ENCODE assay signal across 16 cellular contexts in the genomic region with DNA sequence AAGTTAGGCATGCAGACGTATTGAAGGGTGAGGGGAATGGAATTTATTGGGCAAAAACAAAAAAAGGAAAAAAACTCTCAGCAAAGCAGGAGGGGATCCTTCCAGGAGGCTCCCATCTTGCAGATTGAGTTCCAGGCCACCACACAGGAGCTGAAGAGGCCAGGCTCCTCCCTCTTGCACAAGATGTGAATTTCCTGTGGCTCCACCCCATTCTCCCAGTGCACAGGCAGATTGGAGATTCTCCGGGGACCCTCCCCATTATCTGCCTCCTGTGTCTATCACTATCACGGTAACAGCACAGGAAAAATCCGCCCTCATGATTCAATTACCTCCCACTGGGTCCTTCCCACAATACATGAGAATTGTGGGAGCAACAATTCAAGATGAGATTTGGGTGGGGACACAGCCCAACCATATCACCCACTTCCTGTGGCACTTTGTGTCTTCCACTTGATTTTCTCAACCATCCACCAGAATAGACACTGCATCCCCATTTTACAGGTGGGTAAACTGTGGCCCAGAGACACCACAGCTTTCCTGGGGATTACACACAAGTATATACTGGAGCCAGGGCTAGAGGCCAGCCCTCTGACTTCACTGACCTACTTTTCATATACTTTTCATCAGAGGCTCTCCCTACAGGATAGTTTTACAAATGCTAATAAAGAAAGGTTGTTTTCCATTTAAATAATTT. TPM values are rescaled to one million over a fixed set of nuclear protein-coding genes. Genes with fewer than 3 reads are reported as not detected.
A peak's percentile ranks its signal among the peaks of the same experiment; 100 is the strongest.
DNase-seq lines count a peak whose midpoint lies in the region; ATAC-seq and TF ChIP-seq lines count a peak whose summit lies in the region.
"Had no signal": no experiment of that assay in that cellular context is flagged by ENCODE, and none has a peak within 500 bp of the region (broad histone marks: within the 10 kb centered on the region; RNA-seq: fewer than 3 reads in every experiment).

No MANE protein-coding gene starts in this region.

- H3K4me2 ChIP-seq in BLaER1 treated with 17β-estradiol and CSF1 and Interleukin-3, amounts not matched to agents 10 nM and 100 nM: peak overlapping the region in 10 of 11 experiments; percentile 20 to 78 (median 67); a peak in 19 of 22 replicates
- no peak overlapping the region for H3K4me2 ChIP-seq in neuronal stem cell (ENCODE audit: insufficient read depth, low read length, poor library complexity, severe bottlenecking)
- H3K4me2 ChIP-seq: A549 had no signal

- no peak overlapping the region for H3K14ac ChIP-seq in neuronal stem cell (ENCODE audit: low read length)

- H4K91ac ChIP-seq in neuronal stem cell (ENCODE audit: low read depth, low read length, poor library complexity): no peak overlapping the region

- intact Hi-C loops in left ventricle myocardium inferior (cut with micrococcal nuclease): no loop called here

- H3K27ac Mint-ChIP-seq in nephron: peak overlapping the region in 2 of 3 experiments; percentile 24 to 44
- H3K27ac Mint-ChIP-seq: CD8-positive, alpha-beta memory T cell; H9 had no signal

- peaks cover 11% of the 10 kb centered on the region for H3K36me3 Mint-ChIP-seq in nephron (ENCODE audit: low read depth)

- peaks cover 0 to 20% (median 4%) of the 10 kb centered on the region in 11 experiments; a peak in 6 of 22 replicates for H3K36me3 ChIP-seq in BLaER1 treated with 17β-estradiol and CSF1 and Interleukin-3, amounts not matched to agents 10 nM and 100 nM
- H3K36me3 ChIP-seq in adipocyte (ENCODE audit: control insufficient read depth, insufficient read depth, low read length, severe bottlenecking): no peaks in the 10 kb centered on the region
- H3K36me3 ChIP-seq in left ventricle myocardium inferior: no peaks in the 10 kb centered on the region
- no peaks in the 10 kb centered on the region for H3K36me3 ChIP-seq in neuronal stem cell (replicated peaks in 1 of 2; ENCODE audit: control insufficient read depth in 2 of 2, insufficient read depth in 2 of 2, low read length in 2 of 2)
- H3K36me3 ChIP-seq: BE2C had no signal

- no peaks in the 10 kb centered on the region for H3K27me3 ChIP-seq in BLaER1 treated with 17β-estradiol and CSF1 and Interleukin-3, amounts not matched to agents 10 nM and 100 nM
- H3K27me3 ChIP-seq in adipocyte (replicated peaks; ENCODE audit: control insufficient read depth, insufficient read depth, low read length) (no peaks in the 10 kb centered on the region), left ventricle myocardium inferior (ENCODE audit: low read depth) (no peaks in the 10 kb centered on the region), neuronal stem cell (ENCODE audit: control insufficient read depth in 3 of 3, insufficient read depth in 3 of 3, low read depth in 1 of 3, low read length in 3 of 3) (peaks cover 0 to 4% (median 0%) of the 10 kb centered on the region in 3 experiments)
- H3K27me3 ChIP-seq: BE2C had no signal

- ATAC-seq in HG03108 (IDR thresholded peaks at IDR 0.05; ENCODE audit: unreplicated experiment): no peak
- ATAC-seq: A549 had no signal

- no peak overlapping the region for H2BK15ac ChIP-seq in neuronal stem cell (ENCODE audit: low read length)

- H2AK5ac ChIP-seq in neuronal stem cell (ENCODE audit: low read depth, low read length): no peak overlapping the region

- no peak overlapping the region for H2BK12ac ChIP-seq in neuronal stem cell (ENCODE audit: low read length)

- no peak overlapping the region for H3K4me3 Mint-ChIP-seq in nephron
- H3K4me3 Mint-ChIP-seq: H9 had no signal

- H3K23ac ChIP-seq in neuronal stem cell (ENCODE audit: low read depth, low read length, poor library complexity): no peak overlapping the region

- H3K9ac ChIP-seq in BLaER1 treated with 17β-estradiol and CSF1 and Interleukin-3, amounts not matched to agents 10 nM and 100 nM: no peak overlapping the region
- H3K9ac ChIP-seq in adipocyte (ENCODE audit: low read length): peak overlapping the region; percentile 6
- H3K9ac ChIP-seq in neuronal stem cell (ENCODE audit: low read depth, low read length, poor library complexity): no peak overlapping the region

- DNase-seq in adipocyte (ENCODE audit: low read depth) (no peak), left ventricle myocardium inferior (no peak), anterior cingulate cortex (lab: John Stamatoyannopoulos, UW) (no peak), neuronal stem cell (ENCODE audit: low spot score) (no peak)
- no peak for DNase-seq in NK-92 treated with Interleukin-12 subunit alpha and Interleukin-12 subunit beta, amount 100 ng/mL, for 24 hours (lab: John Stamatoyannopoulos, UW)
- DNase-seq: BE2C; Caco-2; CD8-positive, alpha-beta memory T cell; DND-41; GDM1; GOT3; H9 had no signal

- peaks cover 15% of the 10 kb centered on the region for H3K27me3 Mint-ChIP-seq in nephron (ENCODE audit: low read depth)

- no peak overlapping the region for H3K18ac ChIP-seq in neuronal stem cell (ENCODE audit: low read length)

- no peak for TF ChIP-seq CTCF in left ventricle myocardium inferior (IDR thresholded peaks at IDR 0.05; ENCODE audit: borderline replicate concordance)
- TF ChIP-seq CTCF in nephron (IDR thresholded peaks at IDR 0.05; ENCODE audit: unreplicated experiment in 3 of 3): no peak

- H3K27ac ChIP-seq in BLaER1 treated with 17β-estradiol and CSF1 and Interleukin-3, amounts not matched to agents 10 nM and 100 nM: peak overlapping the region in 5 of 11 experiments; percentile 0 to 65 (median 44); a peak in 5 of 22 replicates
- H3K27ac ChIP-seq in left ventricle myocardium inferior (replicated peaks) (peak overlapping the region; percentile 46), neuronal stem cell (replicated peaks; ENCODE audit: low read length) (no peak overlapping the region)
- H3K27ac ChIP-seq: A549 had no signal

- peaks cover 43 to 60% (median 54%) of the 10 kb centered on the region in 11 experiments for H3K9me3 ChIP-seq in BLaER1 treated with 17β-estradiol and CSF1 and Interleukin-3, amounts not matched to agents 10 nM and 100 nM (replicated peaks in 1 of 11)
- H3K9me3 ChIP-seq in adipocyte (ENCODE audit: control insufficient read depth, low read length): no peaks in the 10 kb centered on the region
- H3K9me3 ChIP-seq in left ventricle myocardium inferior (replicated peaks): peaks cover 15% of the 10 kb centered on the region
- peaks cover 4 to 10% of the 10 kb centered on the region in 2 donors for H3K9me3 ChIP-seq in neuronal stem cell (replicated peaks in 1 of 2; ENCODE audit: control insufficient read depth in 2 of 2, insufficient read depth in 1 of 2, low read depth in 1 of 2, low read length in 2 of 2)
- H3K9me3 ChIP-seq: A549, BE2C had no signal

- no peaks in the 10 kb centered on the region for H4K20me1 ChIP-seq in BLaER1 treated with 17β-estradiol and CSF1 and Interleukin-3, amounts not matched to agents 10 nM and 100 nM

- H2BK5ac ChIP-seq in neuronal stem cell (ENCODE audit: low read length): no peak overlapping the region

- H2AFZ ChIP-seq in neuronal stem cell (ENCODE audit: low read length): no peak overlapping the region

- H3K4me1 ChIP-seq in BLaER1 treated with 17β-estradiol and CSF1 and Interleukin-3, amounts not matched to agents 10 nM and 100 nM: peaks cover 15 to 59% (median 49%) of the 10 kb centered on the region in 10 experiments
- peaks cover 24% of the 10 kb centered on the region for H3K4me1 ChIP-seq in adipocyte (ENCODE audit: control insufficient read depth, insufficient read depth, low read length)
- peaks cover 25% of the 10 kb centered on the region for H3K4me1 ChIP-seq in left ventricle myocardium inferior
- H3K4me1 ChIP-seq in neuronal stem cell (ENCODE audit: control insufficient read depth in 2 of 2, insufficient read depth in 1 of 2, low read depth in 1 of 2, low read length in 2 of 2): no peaks in the 10 kb centered on the region
- H3K4me1 ChIP-seq: A549, BE2C, Caco-2 had no signal

- peak overlapping the region in 3 of 10 experiments; percentile 10 to 30 (median 25); a peak in 2 of 20 replicates for H3K4me3 ChIP-seq in BLaER1 treated with 17β-estradiol and CSF1 and Interleukin-3, amounts not matched to agents 10 nM and 100 nM
- H3K4me3 ChIP-seq in adipocyte (ENCODE audit: low read length) (no peak overlapping the region), left ventricle myocardium inferior (no peak overlapping the region), neuronal stem cell (ENCODE audit: low read length in 2 of 2) (no peak overlapping the region)
- H3K4me3 ChIP-seq: A549 had no signal

- peaks cover 38% of the 10 kb centered on the region for H3K9me3 Mint-ChIP-seq in nephron

- H2BK120ac ChIP-seq in neuronal stem cell (ENCODE audit: low read depth, low read length): no peak overlapping the region

- H3K79me1 ChIP-seq in neuronal stem cell (ENCODE audit: low read depth, low read length): no peaks in the 10 kb centered on the region

- H3K4me1 Mint-ChIP-seq in nephron: peaks cover 16% of the 10 kb centered on the region

- no CpG with 5 or more reads among the region's 4 CpGs for WGBS in neuronal stem cell (ENCODE audit: extremely low coverage in 2 of 2, insufficient read length in 2 of 2, insufficient replicate concordance in 1 of 2), 2 donors

- H3K4ac ChIP-seq in neuronal stem cell (ENCODE audit: low read length): no peak overlapping the region

- H4K8ac ChIP-seq in neuronal stem cell (ENCODE audit: low read depth, low read length): no peak overlapping the region

RNA-seq across cellular contexts. Expression of gene COL6A1, which starts 18.9 kb away (rescaled TPM):
- total RNA-seq in left ventricle myocardium inferior: 154 TPM
- 54.3 TPM for polyA plus RNA-seq in neuronal stem cell (2013, experiment 1 of 2)
- 53.4 TPM for polyA plus RNA-seq in neuronal stem cell (2013, experiment 2 of 2)
